15 cellular contexts compared by ENCODE assay signal in the genomic region with DNA sequence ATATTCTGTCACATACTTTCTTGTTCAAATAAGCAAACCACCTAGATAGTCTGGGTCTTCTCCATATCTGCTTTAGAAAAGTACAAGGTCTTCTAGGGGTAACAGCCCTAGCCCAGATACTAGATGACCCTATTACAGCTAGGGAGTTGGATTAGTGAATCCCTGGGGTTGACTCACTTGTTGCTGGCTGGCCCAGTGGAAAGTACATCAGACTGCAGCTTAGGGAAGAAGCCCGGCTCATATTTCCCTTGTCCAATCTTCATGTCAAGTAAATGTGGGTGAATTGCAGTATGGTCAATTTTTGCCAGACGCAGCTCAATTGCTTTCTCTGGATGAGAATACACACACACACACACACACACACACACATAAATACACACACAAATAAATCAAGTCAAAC.
DNase-seq lines count a peak whose midpoint lies in the region; ATAC-seq and TF ChIP-seq lines count a peak whose summit lies in the region.
"Had no signal": no experiment of that assay in that cellular context is flagged by ENCODE, and none has a peak within 500 bp of the region (broad histone marks: within the 10 kb centered on the region; RNA-seq: fewer than 3 reads in every experiment).

No MANE protein-coding gene starts in this region.

- peak; percentile 1 for DNase-seq in NCI-H82 (lab: John Stamatoyannopoulos, UW)
- DNase-seq in NCI-H82 treated with DMSO at 0.1 percent for 48 hours (lab: John Stamatoyannopoulos, UW; ENCODE audit: unreplicated experiment): no peak
- DNase-seq in fibroblast of peridontal ligament (ENCODE audit: extremely low read depth): peak; percentile 80
- DNase-seq in renal cortical epithelial cell (ENCODE audit: low read depth): peak; percentile 14
- no peak for DNase-seq in SHP77 (lab: John Stamatoyannopoulos, UW)
- DNase-seq in glutamatergic neuron: no peak
- DNase-seq: activated CD4-positive, alpha-beta T cell treated with anti-CD3 and anti-CD28 coated beads, Interleukin-2, amount 50 U/mL, for 48 hours; effector memory CD4-positive, alpha-beta T cell; hypothalamus; lower lobe of right lung; stimulated activated naive B cell treated with anti-CD40 and anti-IgM and Interleukin-4, amounts not matched to agents 10 μg/mL and 1 μg/mL and 100 μg/mL, for 72 hours had no signal

- H3K36me3 Mint-ChIP-seq in activated T-helper 17 cell treated with anti-CD3 and anti-CD28 coated beads, Interleukin-2, amount 50 U/mL, for 72 hours (ENCODE audit: low read depth): peaks cover 81% of the 10 kb centered on the region
- peaks cover 5% of the 10 kb centered on the region for H3K36me3 Mint-ChIP-seq in glutamatergic neuron (ENCODE audit: unreplicated experiment)

- no peaks in the 10 kb centered on the region for H3K9me3 Mint-ChIP-seq in activated T-helper 17 cell treated with anti-CD3 and anti-CD28 coated beads, Interleukin-2, amount 50 U/mL, for 72 hours
- peaks cover 4% of the 10 kb centered on the region for H3K9me3 Mint-ChIP-seq in glutamatergic neuron (ENCODE audit: unreplicated experiment)
- H3K9me3 Mint-ChIP-seq: neural crest cell; stimulated activated naive B cell treated with anti-CD40 and anti-IgM and Interleukin-4, amounts not matched to agents 10 μg/mL and 1 μg/mL and 100 μg/mL, for 72 hours had no signal

- H3K4me1 Mint-ChIP-seq in activated T-helper 17 cell treated with anti-CD3 and anti-CD28 coated beads, Interleukin-2, amount 50 U/mL, for 72 hours: peaks cover 9% of the 10 kb centered on the region
- peaks cover 4% of the 10 kb centered on the region for H3K4me1 Mint-ChIP-seq in glutamatergic neuron (ENCODE audit: low read depth, unreplicated experiment)

- ATAC-seq in activated T-helper 17 cell treated with anti-CD3 and anti-CD28 coated beads, Interleukin-2, amount 50 U/mL, for 72 hours (replicated peaks): no peak
- ATAC-seq in GM19023 (IDR thresholded peaks at IDR 0.05; ENCODE audit: unreplicated experiment): no peak
- ATAC-seq: lower lobe of right lung had no signal

- H3K4me3 Mint-ChIP-seq in activated T-helper 17 cell treated with anti-CD3 and anti-CD28 coated beads, Interleukin-2, amount 50 U/mL, for 72 hours: no peak overlapping the region
- H3K4me3 Mint-ChIP-seq in glutamatergic neuron (ENCODE audit: unreplicated experiment): no peak overlapping the region
- H3K4me3 Mint-ChIP-seq: activated T-helper 1 cell treated with anti-CD3 and anti-CD28 coated beads, Interleukin-12 subunit alpha, Interleukin-12 subunit beta, Interleukin-2, Interleukin-4 antibody, amounts not matched to agents 30 ng/mL and 10 ng/mL and 1 ng/mL, durations not matched to agents 14 hours and 24 hours and 36 hours; neural crest cell; stimulated activated naive B cell treated with anti-CD40 and anti-IgM and Interleukin-4, amounts not matched to agents 10 μg/mL and 1 μg/mL and 100 μg/mL, for 72 hours had no signal

- H3K27me3 Mint-ChIP-seq in activated T-helper 17 cell treated with anti-CD3 and anti-CD28 coated beads, Interleukin-2, amount 50 U/mL, for 72 hours: no peaks in the 10 kb centered on the region
- H3K27me3 Mint-ChIP-seq in glutamatergic neuron (ENCODE audit: unreplicated experiment): peaks cover 1% of the 10 kb centered on the region
- H3K27me3 Mint-ChIP-seq: stimulated activated naive B cell treated with anti-CD40 and anti-IgM and Interleukin-4, amounts not matched to agents 10 μg/mL and 1 μg/mL and 100 μg/mL, for 72 hours had no signal

- peak overlapping the region; percentile 73 for H3K27ac Mint-ChIP-seq in activated T-helper 17 cell treated with anti-CD3 and anti-CD28 coated beads, Interleukin-2, amount 50 U/mL, for 72 hours
- H3K27ac Mint-ChIP-seq in glutamatergic neuron (ENCODE audit: unreplicated experiment): no peak overlapping the region
- H3K27ac Mint-ChIP-seq: activated T-helper 1 cell treated with anti-CD3 and anti-CD28 coated beads, Interleukin-12 subunit alpha, Interleukin-12 subunit beta, Interleukin-2, Interleukin-4 antibody, amounts not matched to agents 30 ng/mL and 10 ng/mL and 1 ng/mL, durations not matched to agents 14 hours and 24 hours and 36 hours had no signal

- no peak for TF ChIP-seq CTCF in glutamatergic neuron (IDR thresholded peaks at IDR 0.05; ENCODE audit: partially characterized antibody, unreplicated experiment)

Comparison
In these comparisons a context has a peak if more than half of its experiments do, and no peak if none do; other contexts are left out.
1. DNase-seq: peak in NCI-H82 (single experiment), fibroblast of peridontal ligament (single experiment) and renal cortical epithelial cell (single experiment); none in NCI-H82 treated with DMSO at 0.1 percent for 48 hours (single experiment), SHP77 (0 of 2) and glutamatergic neuron (single experiment).